ENCODE assay signal across 20 cellular contexts in the genomic region with DNA sequence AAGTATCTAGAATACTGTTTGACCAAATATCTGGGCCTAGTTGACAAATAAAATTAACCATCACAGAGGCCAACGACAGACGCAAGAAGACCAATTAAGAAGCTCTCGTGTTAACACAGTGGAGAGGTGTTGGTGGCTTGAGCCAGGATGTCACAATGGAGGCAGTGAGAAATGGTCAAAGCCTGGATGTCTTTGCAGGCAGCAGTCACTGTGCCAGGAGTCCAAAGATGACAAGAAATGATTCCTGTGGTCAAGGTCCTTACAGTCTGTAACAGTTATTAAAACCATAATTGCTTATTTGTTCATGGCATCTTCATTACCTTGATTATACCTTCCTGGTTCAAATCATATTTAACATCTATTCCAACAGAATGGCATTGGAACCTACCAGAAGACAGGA.
DNase-seq lines count a peak whose midpoint lies in the region; ATAC-seq, FAIRE-seq and TF ChIP-seq lines count a peak whose summit lies in the region.
"Had no signal": no experiment of that assay in that cellular context is flagged by ENCODE, and none has a peak within 500 bp of the region (broad histone marks: within the 10 kb centered on the region; RNA-seq: fewer than 3 reads in every experiment).

No MANE protein-coding gene starts in this region.

- POLR2A ChIA-PET in IMR-90 (lab: Charles Lee; ENCODE audit: unreplicated experiment): no interaction called here

- TF ChIP-seq CTCF in IMR-90 (conservative IDR thresholded peaks at IDR 0.05; ENCODE audit: low read depth, low read length): no peak
- no peak for TF ChIP-seq CTCF in MM.1S (IDR thresholded peaks at IDR 0.05; ENCODE audit: low read length)

- H3K27ac ChIP-seq in IMR-90 (ENCODE audit: insufficient read depth, low read length) (no peak overlapping the region), small intestine (ENCODE audit: low read depth in 1 of 2, low read length in 1 of 2) (no peak overlapping the region), MM.1S (ENCODE audit: low read length) (no peak overlapping the region)
- H3K27ac ChIP-seq: 22Rv1; A549; BLaER1 treated with 17β-estradiol and CSF1 and Interleukin-3, amounts not matched to agents 10 nM and 100 nM; C4-2B had no signal

- no peak overlapping the region for H4K91ac ChIP-seq in IMR-90 (ENCODE audit: insufficient read depth, low read depth, low read length)

- no peak overlapping the region; the same call in 1 of the 2 replicates for H2BK20ac ChIP-seq in IMR-90 (ENCODE audit: low read depth, low read length)

- no peaks in the 10 kb centered on the region for H3K9me2 ChIP-seq in MM.1S (replicated peaks; ENCODE audit: insufficient read depth, low read length)

- H3K4me3 ChIP-seq in IMR-90 (ENCODE audit: insufficient read depth, low read depth, low read length) (no peak overlapping the region), small intestine (ENCODE audit: low read depth in 1 of 2, low read length in 2 of 2) (no peak overlapping the region), MM.1S (ENCODE audit: low read length) (no peak overlapping the region)
- H3K4me3 ChIP-seq: A549; BLaER1 treated with 17β-estradiol and CSF1 and Interleukin-3, amounts not matched to agents 10 nM and 100 nM had no signal

- H3K79me1 ChIP-seq in IMR-90 (ENCODE audit: low read depth in 1 of 2, low read length in 2 of 2): no peaks in the 10 kb centered on the region

- H3K9me3 ChIP-seq in IMR-90 (ENCODE audit: control insufficient read depth, insufficient read depth, low read length) (no peaks in the 10 kb centered on the region), small intestine (ENCODE audit: control insufficient read depth, low read depth) (no peaks in the 10 kb centered on the region), MM.1S (replicated peaks; ENCODE audit: insufficient read depth, low read length) (no peaks in the 10 kb centered on the region)
- H3K9me3 ChIP-seq: A549; BLaER1 treated with 17β-estradiol and CSF1 and Interleukin-3, amounts not matched to agents 10 nM and 100 nM had no signal

- no CpG with 5 or more reads among the region's 3 CpGs for WGBS in IMR-90 (ENCODE audit: extremely low coverage in 2 of 2, insufficient read length in 1 of 2), 2 experiments
- WGBS in small intestine, 3 donors: 90 to 96% (median 93%) methylated on average over 3 of the region's 3 CpGs

- H3K9ac ChIP-seq in IMR-90 (ENCODE audit: low read depth, low read length) (no peak overlapping the region), MM.1S (ENCODE audit: low read length) (no peak overlapping the region)
- H3K9ac ChIP-seq: BLaER1 treated with 17β-estradiol and CSF1 and Interleukin-3, amounts not matched to agents 10 nM and 100 nM had no signal

- no peak overlapping the region for H3K4me2 ChIP-seq in IMR-90 (ENCODE audit: low read depth, low read length)
- no peak overlapping the region for H3K4me2 ChIP-seq in MM.1S (ENCODE audit: low read depth, low read length)
- H3K4me2 ChIP-seq: A549; BLaER1 treated with 17β-estradiol and CSF1 and Interleukin-3, amounts not matched to agents 10 nM and 100 nM had no signal

- dilution Hi-C loops in IMR-90 (cut with HindIII; ENCODE audit: low sequenced_read_pairs, unreplicated experiment): no loop called here

- no peak overlapping the region for H2BK15ac ChIP-seq in IMR-90 (ENCODE audit: low read depth, low read length)

- H3K79me2 ChIP-seq in MM.1S (ENCODE audit: low read length): no peaks in the 10 kb centered on the region

- H2BK5ac ChIP-seq in IMR-90 (ENCODE audit: low read depth, low read length, poor library complexity, severe bottlenecking): no peak overlapping the region

- 0 out of 2 replicates have a peak overlapping the region, but pooled peaks have one; percentile 51 for H2AK5ac ChIP-seq in IMR-90 (ENCODE audit: low read depth, low read length)

- DNase-seq in GM12891 (ENCODE audit: insufficient read length, low spot score) (no peak), IMR-90 (no peak), small intestine (peak; percentile 68), MM.1S (no peak)
- DNase-seq: AML-193; Caco-2; Calu3; CD4-positive, alpha-beta T cell; CD8-positive, alpha-beta T cell; DMS79 treated with DMSO at 0.1 percent for 48 hours; GF-D8 had no signal

- no peak overlapping the region; the same call in 1 of the 2 replicates for H4K5ac ChIP-seq in IMR-90 (ENCODE audit: low read depth, low read length)

- H3K4ac ChIP-seq in IMR-90 (ENCODE audit: low read depth, low read length): 0 out of 2 replicates have a peak overlapping the region, but pooled peaks have one; percentile 44

- TF ChIP-seq RAD21 in IMR-90 (IDR thresholded peaks at IDR 0.05; ENCODE audit: low read length): no peak

- H4K20me1 ChIP-seq in IMR-90 (ENCODE audit: insufficient read depth, low read length) (no peaks in the 10 kb centered on the region), MM.1S (ENCODE audit: insufficient read depth, low read length) (no peaks in the 10 kb centered on the region)
- H4K20me1 ChIP-seq: BLaER1 treated with 17β-estradiol and CSF1 and Interleukin-3, amounts not matched to agents 10 nM and 100 nM had no signal

- H3K14ac ChIP-seq in IMR-90 (replicated peaks; ENCODE audit: low read depth, low read length): no peak overlapping the region

- TF ChIP-seq POLR2A in GM12891 (IDR thresholded peaks at IDR 0.05; ENCODE audit: low read depth, low read length) (no peak), IMR-90 (IDR thresholded peaks at IDR 0.05; ENCODE audit: low read depth, low read length) (no peak)

- no peak overlapping the region for H2AFZ ChIP-seq in IMR-90 (replicated peaks; ENCODE audit: low read length, poor library complexity)
- no peak overlapping the region for H2AFZ ChIP-seq in MM.1S (ENCODE audit: low read length)

- FAIRE-seq in GM12891 (lab: Jason Lieb, UNC) (peak; percentile 16), small intestine (lab: Jason Lieb, UNC) (no peak)
- FAIRE-seq: A549, D721Med, G401.6, GM12892, GM18507 had no signal

- H4K8ac ChIP-seq in IMR-90 (ENCODE audit: low read depth in 2 of 2, low read length in 2 of 2): no peak overlapping the region

- no peaks in the 10 kb centered on the region for H3K27me3 ChIP-seq in IMR-90 (ENCODE audit: control insufficient read depth, insufficient read depth, low read length)
- no peaks in the 10 kb centered on the region for H3K27me3 ChIP-seq in small intestine (ENCODE audit: control insufficient read depth in 2 of 2, insufficient read depth in 2 of 2, low read length in 2 of 2)
- H3K27me3 ChIP-seq in MM.1S (replicated peaks; ENCODE audit: insufficient read depth, low read length): no peaks in the 10 kb centered on the region
- H3K27me3 ChIP-seq: BLaER1 treated with 17β-estradiol and CSF1 and Interleukin-3, amounts not matched to agents 10 nM and 100 nM had no signal

- no peak overlapping the region for H2AK9ac ChIP-seq in IMR-90 (replicated peaks; ENCODE audit: low read depth, low read length, poor library complexity)

- no peak overlapping the region for H3K56ac ChIP-seq in IMR-90 (ENCODE audit: extremely low read depth, insufficient read depth, low read length)

- no TSS peak for BruUV-seq in IMR-90 (replicated peaks; lab: Mats Ljungman, UMichigan)

- H3K4me1 ChIP-seq in IMR-90 (ENCODE audit: control insufficient read depth, insufficient read depth, low read length): peaks cover 6% of the 10 kb centered on the region; the same call in 1 of the 2 replicates
- no peaks in the 10 kb centered on the region for H3K4me1 ChIP-seq in small intestine (ENCODE audit: control insufficient read depth in 2 of 2, insufficient read depth in 1 of 2, low read depth in 1 of 2, low read length in 1 of 2)
- no peaks in the 10 kb centered on the region for H3K4me1 ChIP-seq in MM.1S (ENCODE audit: low read length)
- H3K4me1 ChIP-seq: BLaER1 treated with 17β-estradiol and CSF1 and Interleukin-3, amounts not matched to agents 10 nM and 100 nM had no signal

- CTCF ChIA-PET in IMR-90 (lab: Yijun Ruan, JAX): no interaction called here

- no peaks in the 10 kb centered on the region for H3F3A ChIP-seq in MM.1S (ENCODE audit: insufficient read depth, low read length)

- 0 out of 2 replicates have a peak, but pooled peaks cover 3% of the 10 kb centered on the region for H3K9me1 ChIP-seq in IMR-90 (ENCODE audit: insufficient read depth, low read length)

- intact Hi-C loops in IMR-90 (cut with micrococcal nuclease): no loop called here

- H3K23ac ChIP-seq in IMR-90 (ENCODE audit: low read depth, low read length): no peak overlapping the region

- H3K36me3 ChIP-seq in IMR-90 (ENCODE audit: control insufficient read depth, insufficient read depth, low read length) (no peaks in the 10 kb centered on the region), small intestine (ENCODE audit: control insufficient read depth in 2 of 2, insufficient read depth in 2 of 2, low read length in 2 of 2) (no peaks in the 10 kb centered on the region), MM.1S (replicated peaks; ENCODE audit: insufficient read depth, low read length) (no peaks in the 10 kb centered on the region)
- H3K36me3 ChIP-seq: BLaER1 treated with 17β-estradiol and CSF1 and Interleukin-3, amounts not matched to agents 10 nM and 100 nM had no signal

- in situ Hi-C loops in IMR-90 (cut with MboI; ENCODE audit: low sequenced_read_pairs): no loop called here

- H3K18ac ChIP-seq in IMR-90 (ENCODE audit: low read depth, low read length): no peak overlapping the region

- no peak overlapping the region for H2BK120ac ChIP-seq in IMR-90 (ENCODE audit: low read depth, low read length)

- no peak for ATAC-seq in IMR-90 (ENCODE audit: low read depth)
- no peak for ATAC-seq in GM19324 (IDR thresholded peaks at IDR 0.05; ENCODE audit: low FRiP score, unreplicated experiment)
- ATAC-seq: A549; CD8-positive, alpha-beta T cell had no signal

TF ChIP-seq in GM12891, 5 proteins besides CTCF, POLR2A, EP300 and RAD21:
- TF ChIP-seq PAX5 (IDR thresholded peaks at IDR 0.05; ENCODE audit: insufficient read depth, low read length, severe bottlenecking) (no peak), SPI1 (IDR thresholded peaks at IDR 0.05; ENCODE audit: low read depth, low read length) (no peak), TAF1 (IDR thresholded peaks at IDR 0.05; ENCODE audit: low read depth, low read length) (no peak), POLR2AphosphoS5 (IDR thresholded peaks at IDR 0.05; ENCODE audit: low read depth, low read length) (no peak), POU2F2 (IDR thresholded peaks at IDR 0.05; ENCODE audit: low read depth, low read length) (no peak)

TF ChIP-seq in IMR-90, 13 proteins besides CTCF, POLR2A, EP300 and RAD21:
- TF ChIP-seq NFE2L2 (IDR thresholded peaks at IDR 0.05; ENCODE audit: low read depth, low read length) (no peak), FOS (IDR thresholded peaks at IDR 0.05; ENCODE audit: low read depth, low read length) (no peak), CEBPB (IDR thresholded peaks at IDR 0.05; ENCODE audit: low read depth, low read length) (no peak), MAFK (IDR thresholded peaks at IDR 0.05; ENCODE audit: low read depth, low read length) (no peak)
